In the genomic region with DNA sequence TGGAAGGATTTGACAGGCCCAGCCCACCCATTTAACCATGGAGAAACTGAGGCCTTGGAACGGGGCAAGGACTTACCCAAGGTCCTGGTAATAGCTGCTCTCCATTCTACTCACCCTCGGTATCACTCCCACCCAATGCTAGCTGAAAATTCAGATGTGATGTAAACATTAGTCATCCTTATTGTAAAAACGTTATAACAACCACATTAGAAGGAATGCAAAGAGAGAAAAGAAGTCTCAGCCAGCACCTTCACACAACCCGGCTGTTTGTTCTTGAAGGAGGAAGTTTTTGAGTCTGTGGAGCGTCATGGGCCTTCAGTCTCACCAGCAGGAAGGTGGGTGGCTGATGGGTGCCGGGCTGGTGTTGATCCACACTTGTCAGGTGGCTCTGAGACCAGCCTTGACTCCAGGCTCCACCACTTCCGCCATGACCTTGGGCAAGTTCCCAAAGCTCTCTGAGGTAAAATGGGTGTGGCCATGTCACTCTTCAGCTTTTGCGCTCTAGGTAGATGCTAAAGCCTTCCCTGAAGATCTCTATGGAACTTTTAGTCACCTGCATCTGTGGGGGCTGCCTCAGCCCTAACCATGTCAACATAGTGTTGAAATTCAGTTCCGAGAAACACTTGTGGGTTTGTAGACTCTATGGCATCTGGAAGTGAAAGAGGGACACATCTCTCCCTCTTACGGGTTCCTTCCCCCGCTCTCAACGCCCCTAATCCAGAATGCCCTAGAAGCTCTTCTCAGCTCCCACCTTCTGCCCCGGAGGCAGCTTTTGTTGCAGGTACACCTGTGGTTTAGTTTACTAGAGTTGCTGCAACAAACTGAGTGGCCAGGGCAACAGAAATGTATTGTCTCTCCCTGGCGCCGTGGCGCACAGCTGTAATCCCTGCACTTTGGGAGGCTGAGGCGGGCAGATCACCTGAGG, we compare ENCODE assay signal across 10 cellular contexts. TPM values are rescaled to one million over a fixed set of nuclear protein-coding genes. Genes with fewer than 3 reads are reported as not detected.
DNase-seq lines count a peak whose midpoint lies in the region; ATAC-seq and TF ChIP-seq lines count a peak whose summit lies in the region.
"Had no signal": no experiment of that assay in that cellular context is flagged by ENCODE, and none has a peak within 500 bp of the region (broad histone marks: within the 10 kb centered on the region; RNA-seq: fewer than 3 reads in every experiment).

No MANE protein-coding gene starts in this region.

- H3K4me1 ChIP-seq in BE2C: no peaks in the 10 kb centered on the region

- peak overlapping the region in 1 of 4 donors; percentile 73 for H3K4me3 Mint-ChIP-seq in IgD-negative memory B cell
- H3K4me3 Mint-ChIP-seq: neural crest cell, WTC11 had no signal

- H3K36me3 ChIP-seq in BE2C: no peaks in the 10 kb centered on the region

- H3K9me3 ChIP-seq in BE2C: no peaks in the 10 kb centered on the region

- H3K9me3 Mint-ChIP-seq in IgD-negative memory B cell: no peaks in the 10 kb centered on the region
- H3K9me3 Mint-ChIP-seq: neural crest cell, WTC11 had no signal

- peaks cover 22 to 37% (median 29%) of the 10 kb centered on the region in 3 donors for H3K4me1 Mint-ChIP-seq in IgD-negative memory B cell
- H3K4me1 Mint-ChIP-seq: neural crest cell, WTC11 had no signal

- no peaks in the 10 kb centered on the region for H3K36me3 Mint-ChIP-seq in IgD-negative memory B cell
- H3K36me3 Mint-ChIP-seq: WTC11 had no signal

- ATAC-seq in GM18858 (IDR thresholded peaks at IDR 0.05; ENCODE audit: unreplicated experiment) (no peak), GM19463 (IDR thresholded peaks at IDR 0.05; ENCODE audit: unreplicated experiment) (no peak)
- ATAC-seq: WTC11 had no signal

- peak; percentile 76 to 90 for DNase-seq in activated CD4-positive, alpha-beta T cell treated with anti-CD3 and anti-CD28 coated beads, Interleukin-2, amount 50 U/mL, for 24 hours (ENCODE audit: low read depth in 1 of 2, low spot score in 1 of 2)
- peak; percentile 79 for DNase-seq in effector CD8-positive, alpha-beta T cell (lab: John Stamatoyannopoulos, UW)
- peak; percentile 73 for DNase-seq in stimulated activated CD8-positive, alpha-beta memory T cell treated with anti-CD3 and anti-CD28 coated beads, Interleukin-12 subunit alpha, Interleukin-12 subunit beta, amount 100 ng/mL, for 4 hours (ENCODE audit: low read depth)
- DNase-seq in KG1 (lab: John Stamatoyannopoulos, UW) (no peak), BE2C (no peak)

- no peak for TF ChIP-seq CTCF in BE2C (IDR thresholded peaks at IDR 0.05; ENCODE audit: low read depth, low read length)

- peaks cover 2% of the 10 kb centered on the region for H3K27me3 Mint-ChIP-seq in IgD-negative memory B cell

- H3K27me3 ChIP-seq in BE2C: no peaks in the 10 kb centered on the region

- peak overlapping the region; percentile 10 to 96 (median 94) for H3K27ac Mint-ChIP-seq in IgD-negative memory B cell
- H3K27ac Mint-ChIP-seq: WTC11 had no signal

- H3K4me3 ChIP-seq in BE2C (ENCODE audit: low read depth, low read length): no peak overlapping the region

RNA-seq across cellular contexts. Expression of a gene that starts 14.8 kb away (rescaled TPM):
- 8.6 TPM for polyA plus RNA-seq in IgD-negative memory B cell
- polyA plus RNA-seq in BE2C (2012; ENCODE audit: insufficient read depth, insufficient read length, low read depth): not detected

RNA-seq across cellular contexts. Expression of a gene that starts 34.3 kb away (rescaled TPM):
- 15.2 TPM for polyA plus RNA-seq in IgD-negative memory B cell
- not detected for polyA plus RNA-seq in BE2C (2012; ENCODE audit: insufficient read depth, insufficient read length, low read depth)

Comparison
In these comparisons a context has a peak if more than half of its experiments do, and no peak if none do; other contexts are left out.
1. DNase-seq: peak in activated CD4-positive, alpha-beta T cell treated with anti-CD3 and anti-CD28 coated beads, Interleukin-2, amount 50 U/mL, for 24 hours (2 of 2), effector CD8-positive, alpha-beta T cell (single experiment) and stimulated activated CD8-positive, alpha-beta memory T cell treated with anti-CD3 and anti-CD28 coated beads, Interleukin-12 subunit alpha, Interleukin-12 subunit beta, amount 100 ng/mL, for 4 hours (single experiment); none in KG1 (single experiment) and BE2C (single experiment).